ENCODE assay signal across 3 cellular contexts in the genomic region with DNA sequence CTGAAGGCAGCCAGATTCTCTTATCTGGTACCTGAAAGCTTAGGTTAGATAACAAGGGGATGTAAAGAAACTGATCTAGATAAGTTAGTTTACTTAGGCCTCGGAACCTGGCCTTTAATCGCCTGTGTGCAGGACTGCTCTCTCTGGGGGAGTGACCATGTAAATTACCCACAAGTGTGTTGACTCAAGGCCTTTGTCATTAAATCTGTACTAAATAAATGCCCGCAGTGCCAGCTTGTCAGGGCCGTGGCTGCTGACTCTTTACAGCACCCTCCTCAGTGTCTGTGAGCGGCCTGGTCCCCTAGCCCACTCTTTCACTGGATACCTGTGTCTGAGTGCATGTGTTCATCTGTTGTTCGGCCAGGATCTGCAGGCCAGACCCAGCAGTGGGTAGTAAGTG. TPM values are rescaled to one million over a fixed set of nuclear protein-coding genes. Genes with fewer than 3 reads are reported as not detected.
"Had no signal": no experiment of that assay in that cellular context is flagged by ENCODE, and none has a peak within 500 bp of the region (broad histone marks: within the 10 kb centered on the region; RNA-seq: fewer than 3 reads in every experiment).

No MANE protein-coding gene starts in this region.

RNA-seq across cellular contexts. Expression of a gene that starts 52.8 kb away (rescaled TPM):
- total RNA-seq: H7, HepG2, HT1080 had no signal
- polyA plus RNA-seq: HepG2 had no signal
